In genomic region chrX:109600114-109600710, GRCh38 we compare ENCODE assay signal across 8 cellular contexts. TPM values are rescaled to one million over a fixed set of nuclear protein-coding genes. Genes with fewer than 3 reads are reported as not detected.
DNase-seq lines count a peak whose midpoint lies in the region; ATAC-seq and TF ChIP-seq lines count a peak whose summit lies in the region.
"Had no signal": no experiment of that assay in that cellular context is flagged by ENCODE, and none has a peak within 500 bp of the region (broad histone marks: within the 10 kb centered on the region; RNA-seq: fewer than 3 reads in every experiment).

No MANE protein-coding gene starts in this region.

- H3K36me3 Mint-ChIP-seq in glutamatergic neuron (ENCODE audit: unreplicated experiment): no peaks in the 10 kb centered on the region
- H3K36me3 Mint-ChIP-seq in Calu3 (ENCODE audit: insufficient read depth, unreplicated experiment): no peaks in the 10 kb centered on the region

- ATAC-seq in GM21737 (IDR thresholded peaks at IDR 0.05; ENCODE audit: unreplicated experiment): no peak

- peak; percentile 17 for DNase-seq in HCEC 1CT
- peak; percentile 56 for DNase-seq in OCI-M1 (lab: John Stamatoyannopoulos, UW)
- DNase-seq in glutamatergic neuron: peak; percentile 52
- peak; percentile 0 for DNase-seq in renal cortical epithelial cell (ENCODE audit: low read depth)
- no peak for DNase-seq in NK-92 treated with Interleukin-12 subunit alpha and Interleukin-12 subunit beta, amount 100 ng/mL, for 24 hours (lab: John Stamatoyannopoulos, UW)
- no peak for DNase-seq in Calu3
- DNase-seq: stimulated activated CD4-positive, alpha-beta T cell treated with anti-CD3 and anti-CD28 coated beads, Interleukin-15, amount 100 ng/mL, for 24 hours had no signal

- H3K4me3 Mint-ChIP-seq in glutamatergic neuron (ENCODE audit: unreplicated experiment): peak overlapping the region; percentile 50
- no peak overlapping the region for H3K4me3 Mint-ChIP-seq in Calu3 (ENCODE audit: low read depth, unreplicated experiment)

- H3K27ac Mint-ChIP-seq in glutamatergic neuron (ENCODE audit: unreplicated experiment) (peak overlapping the region; percentile 75), Calu3 (ENCODE audit: unreplicated experiment) (no peak overlapping the region)

- H3K27me3 Mint-ChIP-seq in glutamatergic neuron (ENCODE audit: unreplicated experiment) (no peaks in the 10 kb centered on the region), Calu3 (ENCODE audit: unreplicated experiment) (peaks cover 59% of the 10 kb centered on the region)

- TF ChIP-seq CTCF in glutamatergic neuron (IDR thresholded peaks at IDR 0.05; ENCODE audit: partially characterized antibody, unreplicated experiment) (no peak), Calu3 (IDR thresholded peaks at IDR 0.05; ENCODE audit: unreplicated experiment) (no peak)

- CTCF ChIA-PET in Calu3 (lab: Charles Lee): no interaction called here

- intact Hi-C loops in Calu3 (cut with micrococcal nuclease; ENCODE audit: unreplicated experiment): no loop called here

- H3K4me1 Mint-ChIP-seq in glutamatergic neuron (ENCODE audit: low read depth, unreplicated experiment) (peaks cover 7% of the 10 kb centered on the region), Calu3 (ENCODE audit: low read depth, unreplicated experiment) (no peaks in the 10 kb centered on the region)

- H3K9me3 Mint-ChIP-seq in glutamatergic neuron (ENCODE audit: unreplicated experiment) (no peaks in the 10 kb centered on the region), Calu3 (ENCODE audit: low read depth, unreplicated experiment) (no peaks in the 10 kb centered on the region)

- BruUV-seq in Calu3 (replicated peaks; lab: Mats Ljungman, UMichigan): no TSS peak

RNA-seq across cellular contexts. Expression of gene KCNE5, which starts 24.8 kb away (rescaled TPM):
- total RNA-seq in glutamatergic neuron (ENCODE audit: unreplicated experiment) (1.6 TPM), renal cortical epithelial cell (0.10 TPM in 1 of 2 replicates, not detected in the other), Calu3 (2022) (0.71 and 1.1 TPM in 2 replicates)

Comparison
In these comparisons a context has a peak if more than half of its experiments do, and no peak if none do; other contexts are left out.
1. DNase-seq: peak in HCEC 1CT (single experiment), OCI-M1 (single experiment), glutamatergic neuron (single experiment) and renal cortical epithelial cell (single experiment); none in NK-92 treated with Interleukin-12 subunit alpha and Interleukin-12 subunit beta, amount 100 ng/mL, for 24 hours (single experiment) and Calu3 (single experiment).